37 cellular contexts compared by ENCODE assay signal in genomic region chr5:5244581-5244980, GRCh38.
"Had no signal": no experiment of that assay in that cellular context is flagged by ENCODE, and none has a peak within 500 bp of the region (broad histone marks: within the 10 kb centered on the region; RNA-seq: fewer than 3 reads in every experiment).

No MANE protein-coding gene starts in this region.

- H3K27me3 ChIP-seq: ascending aorta, cardiac muscle cell had no signal

- H3K4me1 Mint-ChIP-seq: activated CD4-positive, alpha-beta memory T cell treated with anti-CD3 and anti-CD28 coated beads, Interleukin-2, amount 10 ng/mL, durations not matched to agents 7 days and 5 days; activated CD4-positive, alpha-beta T cell treated with anti-CD3 and anti-CD28 coated beads for 36 hours; activated CD4-positive, alpha-beta T cell treated with anti-CD3 and anti-CD28 coated beads, Interleukin-2, amount 10 ng/mL, durations not matched to agents 7 days and 5 days; activated CD8-positive, alpha-beta memory T cell treated with anti-CD3 and anti-CD28 coated beads, Interleukin-2, amount 10 ng/mL, durations not matched to agents 7 days and 5 days; activated naive CD4-positive, alpha-beta T cell treated with anti-CD3 and anti-CD28 coated beads, Interleukin-2, amount 10 ng/mL, durations not matched to agents 7 days and 5 days; activated naive CD4-positive, alpha-beta T cell treated with anti-CD3 and anti-CD28 coated beads, Interleukin-2, amount 50 U/mL, for 24 hours; activated naive CD8-positive, alpha-beta T cell treated with anti-CD3 and anti-CD28 coated beads, Interleukin-2, amount 10 ng/mL, durations not matched to agents 7 days and 5 days; activated naive CD8-positive, alpha-beta T cell treated with anti-CD3 and anti-CD28 coated beads, Interleukin-2, amount 50 U/mL, for 24 hours; brain; central memory CD8-positive, alpha-beta T cell; WTC11 had no signal

- H3K4me1 ChIP-seq: ascending aorta had no signal

- H3K36me3 Mint-ChIP-seq: activated CD8-positive, alpha-beta memory T cell treated with anti-CD3 and anti-CD28 coated beads, Interleukin-2, amount 10 ng/mL, durations not matched to agents 7 days and 5 days; activated naive CD4-positive, alpha-beta T cell treated with anti-CD3 and anti-CD28 coated beads, Interleukin-2, amount 10 ng/mL, durations not matched to agents 7 days and 5 days; activated naive CD4-positive, alpha-beta T cell treated with anti-CD3 and anti-CD28 coated beads, Interleukin-2, amount 50 U/mL, for 24 hours; activated naive CD8-positive, alpha-beta T cell; activated naive CD8-positive, alpha-beta T cell treated with anti-CD3 and anti-CD28 coated beads, Interleukin-2, amount 10 ng/mL, durations not matched to agents 7 days and 5 days; brain had no signal

- H3K4me3 Mint-ChIP-seq: activated CD4-positive, alpha-beta memory T cell treated with anti-CD3 and anti-CD28 coated beads, Interleukin-2, amount 10 ng/mL, durations not matched to agents 7 days and 5 days; activated CD4-positive, alpha-beta T cell treated with anti-CD3 and anti-CD28 coated beads for 36 hours; activated CD4-positive, alpha-beta T cell treated with anti-CD3 and anti-CD28 coated beads, Interleukin-2, amount 10 ng/mL, durations not matched to agents 7 days and 5 days; activated CD8-positive, alpha-beta memory T cell treated with anti-CD3 and anti-CD28 coated beads, Interleukin-2, amount 10 ng/mL, durations not matched to agents 7 days and 5 days; activated CD8-positive, alpha-beta T cell treated with anti-CD3 and anti-CD28 coated beads, Interleukin-2, amount 10 ng/mL, durations not matched to agents 7 days and 5 days; activated naive CD4-positive, alpha-beta T cell treated with anti-CD3 and anti-CD28 coated beads, Interleukin-2, amount 10 ng/mL, durations not matched to agents 7 days and 5 days; activated naive CD4-positive, alpha-beta T cell treated with anti-CD3 and anti-CD28 coated beads, Interleukin-2, amount 50 U/mL, for 24 hours; activated naive CD8-positive, alpha-beta T cell; activated naive CD8-positive, alpha-beta T cell treated with anti-CD3 and anti-CD28 coated beads, Interleukin-2, amount 10 ng/mL, durations not matched to agents 7 days and 5 days; activated naive CD8-positive, alpha-beta T cell treated with anti-CD3 and anti-CD28 coated beads, Interleukin-2, amount 50 U/mL, for 24 hours; activated T-cell treated with anti-CD3 and anti-CD28 coated beads, Interleukin-2, amount 50 U/mL, for 24 hours; brain; central memory CD8-positive, alpha-beta T cell; T-helper 1 cell treated with Interleukin-12 subunit alpha and Interleukin-12 subunit beta and Interleukin-4 antibody, amounts not matched to agents 30 μg/mL and 1 μg/mL, for 36 hours; T-helper 2 cell treated with Interferon-gamma antibody and Interleukin-4, amounts not matched to agents 5 μg/mL and 100 μg/mL, for 36 hours; WTC11 had no signal

- DNase-seq: activated CD4-positive, alpha-beta memory T cell treated with anti-CD3 and anti-CD28 coated beads, Interleukin-2, amount 10 ng/mL, durations not matched to agents 7 days and 5 days; activated CD4-positive, alpha-beta T cell treated with anti-CD3 and anti-CD28 coated beads for 1 hour; activated CD4-positive, alpha-beta T cell treated with anti-CD3 and anti-CD28 coated beads for 36 hours; activated CD4-positive, alpha-beta T cell treated with anti-CD3 and anti-CD28 coated beads, Interleukin-2, amount 10 ng/mL, durations not matched to agents 7 days and 5 days; activated CD4-positive, alpha-beta T cell treated with anti-CD3 and anti-CD28 coated beads, Interleukin-2, amount 50 U/mL, for 48 hours; activated CD4-positive, CD25-positive, alpha-beta regulatory T cell; activated CD8-positive, alpha-beta memory T cell treated with anti-CD3 and anti-CD28 coated beads for 24 hours; activated CD8-positive, alpha-beta memory T cell treated with anti-CD3 and anti-CD28 coated beads, Interleukin-2, amount 10 ng/mL, durations not matched to agents 7 days and 5 days; activated CD8-positive, alpha-beta memory T cell treated with anti-CD3 and anti-CD28 coated beads, Interleukin-2, amount 50 U/mL, for 48 hours; activated CD8-positive, alpha-beta T cell treated with anti-CD3 and anti-CD28 coated beads, Interleukin-2, amount 10 ng/mL, durations not matched to agents 7 days and 5 days; activated effector memory CD4-positive, alpha-beta T cell treated with Interleukin-2 at 50 U/mL for 16 hours; activated gamma-delta T cell; activated naive CD4-positive, alpha-beta T cell treated with anti-CD3 and anti-CD28 coated beads, Interleukin-2, amount 10 ng/mL, durations not matched to agents 7 days and 5 days; activated naive CD4-positive, alpha-beta T cell treated with Interleukin-2 at 50 U/mL for 16 hours; activated naive CD8-positive, alpha-beta T cell treated with anti-CD3 and anti-CD28 coated beads, Interleukin-2, amount 10 ng/mL, durations not matched to agents 7 days and 5 days; activated naive CD8-positive, alpha-beta T cell treated with anti-CD3 and anti-CD28 coated beads, Interleukin-2, amount 50 U/mL, for 24 hours; activated T-cell treated with anti-CD3 and anti-CD28 coated beads, Interleukin-2, amount 50 U/mL, for 24 hours; activated T-cell treated with anti-CD3 and anti-CD28 coated beads, Interleukin-2, amount 50 U/mL, for 48 hours; amygdala; anterior cingulate cortex; caudate nucleus; cerebellar nuclear complex; SW 1271; T-helper 1 cell; T-helper 2 cell; T-helper 9 cell; WERI-Rb-1 had no signal

- H3K36me3 ChIP-seq: ascending aorta, cardiac muscle cell, WERI-Rb-1 had no signal

- H3K27me3 Mint-ChIP-seq: activated CD4-positive, alpha-beta memory T cell treated with anti-CD3 and anti-CD28 coated beads, Interleukin-2, amount 10 ng/mL, durations not matched to agents 7 days and 5 days; activated CD4-positive, alpha-beta T cell treated with anti-CD3 and anti-CD28 coated beads, Interleukin-2, amount 10 ng/mL, durations not matched to agents 7 days and 5 days; activated CD8-positive, alpha-beta memory T cell treated with anti-CD3 and anti-CD28 coated beads, Interleukin-2, amount 10 ng/mL, durations not matched to agents 7 days and 5 days; activated naive CD4-positive, alpha-beta T cell treated with anti-CD3 and anti-CD28 coated beads, Interleukin-2, amount 10 ng/mL, durations not matched to agents 7 days and 5 days; activated naive CD8-positive, alpha-beta T cell; activated T-cell treated with anti-CD3 and anti-CD28 coated beads, Interleukin-2, amount 50 U/mL, for 24 hours; central memory CD8-positive, alpha-beta T cell had no signal

- H3K27ac ChIP-seq: ascending aorta, cardiac muscle cell, WERI-Rb-1 had no signal

- H3K9me3 ChIP-seq: ascending aorta had no signal

- H3K9me3 Mint-ChIP-seq: activated CD4-positive, alpha-beta memory T cell treated with anti-CD3 and anti-CD28 coated beads, Interleukin-2, amount 10 ng/mL, durations not matched to agents 7 days and 5 days; activated naive CD4-positive, alpha-beta T cell treated with anti-CD3 and anti-CD28 coated beads, Interleukin-2, amount 10 ng/mL, durations not matched to agents 7 days and 5 days; activated naive CD4-positive, alpha-beta T cell treated with anti-CD3 and anti-CD28 coated beads, Interleukin-2, amount 50 U/mL, for 24 hours; activated naive CD8-positive, alpha-beta T cell treated with anti-CD3 and anti-CD28 coated beads, Interleukin-2, amount 10 ng/mL, durations not matched to agents 7 days and 5 days; activated naive CD8-positive, alpha-beta T cell treated with anti-CD3 and anti-CD28 coated beads, Interleukin-2, amount 50 U/mL, for 24 hours; activated T-cell treated with anti-CD3 and anti-CD28 coated beads, Interleukin-2, amount 50 U/mL, for 24 hours; activated T-helper 2 cell treated with anti-CD3 and anti-CD28 coated beads, Interferon-gamma antibody, Interleukin-2, Interleukin-4, amounts not matched to agents 10 μg/mL and 5 μg/mL and 100 μg/mL, durations not matched to agents 14 hours and 24 hours and 36 hours; central memory CD8-positive, alpha-beta T cell; T-helper 1 cell treated with Interleukin-12 subunit alpha and Interleukin-12 subunit beta and Interleukin-4 antibody, amounts not matched to agents 30 μg/mL and 1 μg/mL, for 36 hours; T-helper 2 cell treated with Interferon-gamma antibody and Interleukin-4, amounts not matched to agents 5 μg/mL and 100 μg/mL, for 36 hours; WTC11 had no signal

- H3K27ac Mint-ChIP-seq: activated CD4-positive, alpha-beta memory T cell treated with anti-CD3 and anti-CD28 coated beads, Interleukin-2, amount 10 ng/mL, durations not matched to agents 7 days and 5 days; activated CD4-positive, alpha-beta T cell treated with anti-CD3 and anti-CD28 coated beads for 36 hours; activated CD4-positive, alpha-beta T cell treated with anti-CD3 and anti-CD28 coated beads, Interleukin-2, amount 10 ng/mL, durations not matched to agents 7 days and 5 days; activated CD8-positive, alpha-beta memory T cell treated with anti-CD3 and anti-CD28 coated beads, Interleukin-2, amount 10 ng/mL, durations not matched to agents 7 days and 5 days; activated CD8-positive, alpha-beta T cell treated with anti-CD3 and anti-CD28 coated beads, Interleukin-2, amount 10 ng/mL, durations not matched to agents 7 days and 5 days; activated naive CD4-positive, alpha-beta T cell treated with anti-CD3 and anti-CD28 coated beads, Interleukin-2, amount 10 ng/mL, durations not matched to agents 7 days and 5 days; activated naive CD4-positive, alpha-beta T cell treated with anti-CD3 and anti-CD28 coated beads, Interleukin-2, amount 50 U/mL, for 24 hours; activated naive CD8-positive, alpha-beta T cell; activated naive CD8-positive, alpha-beta T cell treated with anti-CD3 and anti-CD28 coated beads, Interleukin-2, amount 10 ng/mL, durations not matched to agents 7 days and 5 days; activated naive CD8-positive, alpha-beta T cell treated with anti-CD3 and anti-CD28 coated beads, Interleukin-2, amount 50 U/mL, for 24 hours; activated T-cell treated with anti-CD3 and anti-CD28 coated beads, Interleukin-2, amount 50 U/mL, for 24 hours; activated T-helper 2 cell treated with anti-CD3 and anti-CD28 coated beads, Interferon-gamma antibody, Interleukin-2, Interleukin-4, amounts not matched to agents 10 μg/mL and 5 μg/mL and 100 μg/mL, durations not matched to agents 14 hours and 24 hours and 36 hours; brain; T-helper 1 cell treated with Interleukin-12 subunit alpha and Interleukin-12 subunit beta and Interleukin-4 antibody, amounts not matched to agents 30 μg/mL and 1 μg/mL, for 36 hours; T-helper 2 cell treated with Interferon-gamma antibody and Interleukin-4, amounts not matched to agents 5 μg/mL and 100 μg/mL, for 36 hours; WTC11 had no signal

- H3K4me3 ChIP-seq: ascending aorta, cardiac muscle cell had no signal
